In the genomic region with DNA sequence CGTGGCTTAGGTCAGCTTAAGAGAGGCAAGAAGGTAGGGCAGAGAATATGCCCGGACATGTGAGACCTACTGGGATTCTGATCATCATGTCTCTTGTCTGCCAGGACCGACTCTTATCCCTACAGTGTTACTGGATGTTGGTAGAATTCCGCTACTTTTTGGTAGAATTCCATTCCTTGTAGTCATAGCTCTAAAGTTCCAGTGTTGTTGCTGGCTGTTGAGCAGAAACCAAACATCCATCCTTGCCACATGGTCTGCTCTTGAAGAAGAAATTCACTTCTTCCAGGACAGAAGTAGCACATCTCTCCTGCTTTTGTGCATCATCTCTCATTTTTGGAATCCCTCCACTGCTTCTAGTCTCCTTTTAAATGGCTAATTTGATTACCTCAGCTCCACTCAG, we compare ENCODE assay signal across 10 cellular contexts.
"Had no signal": no experiment of that assay in that cellular context is flagged by ENCODE, and none has a peak within 500 bp of the region (broad histone marks: within the 10 kb centered on the region; RNA-seq: fewer than 3 reads in every experiment).

No MANE protein-coding gene starts in this region.

- H3K36me3 ChIP-seq: vagina, WERI-Rb-1 had no signal

- H3K4me1 ChIP-seq: vagina had no signal

- H3K27me3 ChIP-seq: vagina had no signal

- H3K9me3 ChIP-seq: vagina had no signal

- H3K27ac ChIP-seq: vagina, WERI-Rb-1 had no signal

- ATAC-seq: left colon; naive thymus-derived CD4-positive, alpha-beta T cell; right cardiac atrium had no signal

- DNase-seq: activated CD4-positive, alpha-beta T cell treated with anti-CD3 and anti-CD28 coated beads, Interleukin-2, amount 10 ng/mL, durations not matched to agents 24 days and 14 days; activated T-cell treated with anti-CD3 and anti-CD28 coated beads for 4 hours; erythroblast; left colon; right cardiac atrium; small intestine; WERI-Rb-1 had no signal

- H3K4me3 ChIP-seq: lung, vagina had no signal
